18 cellular contexts compared by ENCODE assay signal in the genomic region with DNA sequence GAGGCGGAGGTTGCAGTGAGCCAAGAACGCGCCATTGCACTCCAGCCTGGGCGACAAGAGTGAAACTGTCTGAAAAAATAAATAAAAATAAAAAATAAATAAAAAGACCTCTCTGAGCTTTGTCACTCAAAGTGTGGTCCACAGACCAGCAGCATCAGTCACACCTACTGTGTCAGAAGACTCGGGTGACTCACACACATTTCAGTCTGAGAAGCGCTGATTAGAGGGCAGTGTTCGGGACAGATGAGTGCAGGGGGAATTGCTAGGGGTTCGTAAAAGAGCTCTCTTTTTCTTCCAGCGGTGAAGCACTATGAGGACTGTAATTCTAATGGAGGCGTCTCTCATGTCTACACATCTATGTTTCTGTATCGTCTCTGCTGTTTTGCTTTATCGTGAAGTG. TPM values are rescaled to one million over a fixed set of nuclear protein-coding genes. Genes with fewer than 3 reads are reported as not detected.
DNase-seq lines count a peak whose midpoint lies in the region; ATAC-seq, FAIRE-seq and TF ChIP-seq lines count a peak whose summit lies in the region.
"Had no signal": no experiment of that assay in that cellular context is flagged by ENCODE, and none has a peak within 500 bp of the region (broad histone marks: within the 10 kb centered on the region; RNA-seq: fewer than 3 reads in every experiment).

No MANE protein-coding gene starts in this region.

- WGBS in sigmoid colon, 2 donors = 94 to 95% methylated on average over 12 of the region's 12 CpGs

- DNase-seq in Daoy (ENCODE audit: low read depth) (peak; percentile 36), M059J (ENCODE audit: low read depth) (peak; percentile 32), bronchial epithelial cell (ENCODE audit: low read depth) (no peak), sigmoid colon (peak; percentile 11), RPMI8226 (no peak), gastrocnemius medialis (no peak)
- DNase-seq in stimulated activated CD4-positive, alpha-beta T cell treated with anti-CD3 and anti-CD28 coated beads, Interleukin-2, amount 100 ng/mL, for 48 hours = no peak
- DNase-seq: AML-193; CD4-positive, alpha-beta T cell; DMS153; DMS79; GF-D8; H9 had no signal

- ATAC-seq in gastrocnemius medialis = no peak
- ATAC-seq: A549, HepG2 had no signal

- H3K27ac ChIP-seq in sigmoid colon = no peak overlapping the region
- H3K27ac ChIP-seq in gastrocnemius medialis = no peak overlapping the region
- H3K27ac ChIP-seq: A549, C4-2B had no signal

- TF ChIP-seq POLR2A in sigmoid colon (IDR thresholded peaks at IDR 0.05) (no peak), gastrocnemius medialis (IDR thresholded peaks at IDR 0.05) (no peak)

- TF ChIP-seq CTCF in bronchial epithelial cell (IDR thresholded peaks at IDR 0.05; ENCODE audit: insufficient read depth, low read length, severe bottlenecking) (no peak), sigmoid colon (IDR thresholded peaks at IDR 0.05) (no peak), gastrocnemius medialis (IDR thresholded peaks at IDR 0.05 in 4 of 5, conservative IDR thresholded peaks at IDR 0.05 in 1 of 5) (no peak)

- no peak overlapping the region for H3K4me3 ChIP-seq in bronchial epithelial cell (ENCODE audit: low read depth, low read length)
- H3K4me3 ChIP-seq in sigmoid colon = no peak overlapping the region
- no peak overlapping the region for H3K4me3 ChIP-seq in gastrocnemius medialis
- H3K4me3 ChIP-seq: A549 had no signal

- peaks cover 11% of the 10 kb centered on the region for H3K27me3 ChIP-seq in bronchial epithelial cell (ENCODE audit: control insufficient read depth, insufficient read depth, low read length)
- peaks cover 0 to 4% (median 0%) of the 10 kb centered on the region in 3 donors for H3K27me3 ChIP-seq in sigmoid colon
- H3K27me3 ChIP-seq in gastrocnemius medialis = no peaks in the 10 kb centered on the region

- peak; percentile 68 for FAIRE-seq in bronchial epithelial cell (lab: Jason Lieb, UNC)
- FAIRE-seq: A549, GM19239, H1, HepG2 had no signal

- intact Hi-C loops in sigmoid colon (cut with DNase I) = no loop called here
- intact Hi-C loops in gastrocnemius medialis (cut with DNase I; ENCODE audit: low total_unique reads) = no loop called here

- TF ChIP-seq EP300 in sigmoid colon (IDR thresholded peaks at IDR 0.05) = no peak

- H3K4me1 ChIP-seq in sigmoid colon = peaks cover 0 to 8% (median 7%) of the 10 kb centered on the region in 4 donors
- H3K4me1 ChIP-seq in gastrocnemius medialis = peaks cover 3 to 4% of the 10 kb centered on the region in 2 donors

- H3K36me3 ChIP-seq in bronchial epithelial cell (ENCODE audit: control insufficient read depth, insufficient read depth, low read length) (no peaks in the 10 kb centered on the region), sigmoid colon (no peaks in the 10 kb centered on the region), gastrocnemius medialis (no peaks in the 10 kb centered on the region)

- H3K9me3 ChIP-seq in sigmoid colon (no peaks in the 10 kb centered on the region), gastrocnemius medialis (no peaks in the 10 kb centered on the region)
- H3K9me3 ChIP-seq: A549 had no signal

- in situ Hi-C loops in gastrocnemius medialis (cut with MboI; ENCODE audit: low sequenced_read_pairs in 4 of 4) = no loop called here

RNA-seq across cellular contexts. Expression of a gene that starts 5.7 kb away (rescaled TPM):
- total RNA-seq in Daoy (2014; rRNA removed; shearing (Covaris generic)) = 55.3 and 78.7 TPM in 2 replicates
- total RNA-seq in M059J (2014; rRNA removed; shearing (Covaris generic)) = 18.6 and 19.9 TPM in 2 replicates
- total RNA-seq in bronchial epithelial cell = 1.8 and 3.4 TPM in 2 replicates
- 1 to 10 TPM; 2.0 to 4.3 (median 2.4) TPM for total RNA-seq in sigmoid colon
- 10 to 100 TPM in 1 of 3 donors, 1 to 10 TPM in 2; 2.5 to 16.7 (median 3.0) TPM for polyA plus RNA-seq in sigmoid colon
- total RNA-seq in gastrocnemius medialis = 1 to 10 TPM; 1.5 to 3.2 (median 2.0) TPM

RNA-seq across cellular contexts. Expression of a gene that starts 36.4 kb away (rescaled TPM):
- total RNA-seq in Daoy (2014; rRNA removed; shearing (Covaris generic)) = 249 and 286 TPM in 2 replicates
- total RNA-seq in M059J (2014; rRNA removed; shearing (Covaris generic)) = 87.2 and 157 TPM in 2 replicates
- total RNA-seq in bronchial epithelial cell (8.3 and 16.6 TPM in 2 replicates), sigmoid colon (1 to 10 TPM; 3.0 to 5.1 (median 3.6) TPM), gastrocnemius medialis (10 to 100 TPM in 1 of 4 donors, 1 to 10 TPM in 3; 3.5 to 12.5 (median 6.6) TPM)
- 10 to 100 TPM in 1 of 3 donors, 1 to 10 TPM in 2; 2.4 to 28.6 (median 6.2) TPM for polyA plus RNA-seq in sigmoid colon

RNA-seq across cellular contexts. Expression of a gene that starts 38.1 kb away (rescaled TPM):
- total RNA-seq in Daoy (2014; rRNA removed; shearing (Covaris generic)) = 0.95 and 2.4 TPM in 2 replicates
- 0.52 and 2.1 TPM in 2 replicates for total RNA-seq in M059J (2014; rRNA removed; shearing (Covaris generic))
- total RNA-seq in bronchial epithelial cell (4.7 and 5.8 TPM in 2 replicates), sigmoid colon (10 to 100 TPM; 33.5 to 75.3 (median 49.1) TPM), gastrocnemius medialis (10 to 100 TPM; 22.9 to 37.5 (median 30.1) TPM)
- polyA plus RNA-seq in sigmoid colon = 10 to 100 TPM; 18.0 to 36.5 (median 24.6) TPM

RNA-seq across cellular contexts. Expression of a gene that starts 44.1 kb away (rescaled TPM):
- 33.5 and 41.0 TPM in 2 replicates for total RNA-seq in Daoy (2014; rRNA removed; shearing (Covaris generic))
- total RNA-seq in M059J (2014; rRNA removed; shearing (Covaris generic)) = 56.6 and 60.1 TPM in 2 replicates
- total RNA-seq in bronchial epithelial cell = 27.5 and 38.4 TPM in 2 replicates
- total RNA-seq in sigmoid colon = 10 to 100 TPM; 28.5 to 33.2 (median 31.1) TPM
- polyA plus RNA-seq in sigmoid colon = 10 to 100 TPM in 2 of 3 donors, 1 to 10 TPM in 1; 7.2 to 20.4 (median 10.2) TPM
- total RNA-seq in gastrocnemius medialis = 10 to 100 TPM; 29.2 to 42.1 (median 31.1) TPM

Comparison
In these comparisons a context has a peak if more than half of its experiments do, and no peak if none do; other contexts are left out.
1. DNase-seq: peak in Daoy (single experiment), M059J (single experiment) and sigmoid colon (single experiment); none in bronchial epithelial cell (single experiment), RPMI8226 (single experiment), gastrocnemius medialis (0 of 2) and stimulated activated CD4-positive, alpha-beta T cell treated with anti-CD3 and anti-CD28 coated beads, Interleukin-2, amount 100 ng/mL, for 48 hours (0 of 2).